8 cellular contexts compared by ENCODE assay signal in the genomic region with DNA sequence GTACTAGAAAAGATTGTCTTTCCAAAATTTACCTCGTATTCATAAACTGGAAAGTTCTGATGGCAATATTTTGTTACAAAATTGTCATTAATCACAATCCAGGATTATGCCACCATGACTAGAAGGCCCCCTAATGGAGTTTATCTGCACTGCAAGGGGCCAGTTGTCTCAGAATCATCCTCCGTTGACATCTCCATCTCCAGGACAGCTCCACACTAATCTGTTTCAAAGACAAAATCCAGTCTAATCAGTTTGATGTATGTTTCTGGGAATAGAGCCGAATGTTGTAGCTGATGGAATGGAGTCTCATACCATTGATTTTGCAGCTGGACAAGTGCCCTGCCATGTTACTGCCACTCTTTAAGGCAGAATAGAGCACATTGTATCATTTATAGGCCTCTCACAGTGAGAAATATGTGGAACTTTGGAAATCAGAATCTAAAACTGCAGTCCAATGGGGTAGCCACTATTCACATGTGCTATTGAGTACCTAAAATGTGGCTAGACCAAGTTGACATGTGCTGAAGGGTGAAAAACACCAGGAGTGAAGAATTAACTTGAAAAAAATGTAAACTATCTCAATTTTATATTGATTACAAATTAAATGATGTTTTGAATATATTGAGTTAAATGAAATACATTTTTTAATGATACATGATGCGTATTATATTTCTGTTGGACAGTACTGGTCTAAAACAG. TPM values are rescaled to one million over a fixed set of nuclear protein-coding genes. Genes with fewer than 3 reads are reported as not detected.
DNase-seq lines count a peak whose midpoint lies in the region; ATAC-seq and TF ChIP-seq lines count a peak whose summit lies in the region.

No MANE protein-coding gene starts in this region.

- WGBS in suprapubic skin, result 89% methylated on average over 4 of the region's 4 CpGs
- 100% methylated on average over 1 of the region's 4 CpGs; no CpG with 5 or more reads in 1 of the 2 donors for WGBS in neuronal stem cell (ENCODE audit: extremely low coverage in 2 of 2, insufficient read length in 2 of 2, insufficient replicate concordance in 1 of 2), 2 donors

- no peaks in the 10 kb centered on the region for H3K79me1 ChIP-seq in neuronal stem cell (ENCODE audit: low read depth, low read length)

- no peak overlapping the region for H2BK12ac ChIP-seq in neuronal stem cell (ENCODE audit: low read length)

- no peak overlapping the region for H3K4me3 ChIP-seq in cardiac muscle cell
- no peak overlapping the region for H3K4me3 ChIP-seq in SJCRH30
- H3K4me3 ChIP-seq in suprapubic skin, result no peak overlapping the region
- H3K4me3 ChIP-seq in neuronal stem cell (ENCODE audit: low read length in 2 of 2), result no peak overlapping the region

- H2AFZ ChIP-seq in neuronal stem cell (ENCODE audit: low read length), result no peak overlapping the region

- no peak overlapping the region for H3K14ac ChIP-seq in neuronal stem cell (ENCODE audit: low read length)

- H3K27me3 ChIP-seq in cardiac muscle cell (no peaks in the 10 kb centered on the region), SJCRH30 (no peaks in the 10 kb centered on the region), suprapubic skin (no peaks in the 10 kb centered on the region), neuronal stem cell (ENCODE audit: control insufficient read depth in 3 of 3, insufficient read depth in 3 of 3, low read depth in 1 of 3, low read length in 3 of 3) (no peaks in the 10 kb centered on the region)

- no peak for TF ChIP-seq EP300 in suprapubic skin (IDR thresholded peaks at IDR 0.05)

- DNase-seq in cardiac muscle cell (ENCODE audit: low read depth in 1 of 2, low spot score in 1 of 2) (no peak), Right ventricle myocardium superior (no peak), SJCRH30 (peak; percentile 18 to 53), fibroblast of peridontal ligament (ENCODE audit: extremely low read depth) (peak; percentile 28), suprapubic skin (ENCODE audit: low spot score in 2 of 2) (no peak), neuronal stem cell (ENCODE audit: low spot score) (no peak)

- intact Hi-C loops in Right ventricle myocardium superior (cut with DNase I), result no loop called here

- peak; percentile 60 for TF ChIP-seq CTCF in cardiac muscle cell (IDR thresholded peaks at IDR 0.05; ENCODE audit: low read depth, low read length)
- peak in 1 of 2 donors; percentile 37 for TF ChIP-seq CTCF in suprapubic skin (IDR thresholded peaks at IDR 0.05)

- H4K8ac ChIP-seq in neuronal stem cell (ENCODE audit: low read depth, low read length), result no peak overlapping the region

- H3K4me1 ChIP-seq in cardiac muscle cell (ENCODE audit: low read depth) (no peaks in the 10 kb centered on the region), SJCRH30 (peaks cover 12% of the 10 kb centered on the region), suprapubic skin (peaks cover 28% of the 10 kb centered on the region), neuronal stem cell (ENCODE audit: control insufficient read depth in 2 of 2, insufficient read depth in 1 of 2, low read depth in 1 of 2, low read length in 2 of 2) (peaks cover 0 to 2% of the 10 kb centered on the region in 2 donors)

- H3K9ac ChIP-seq in neuronal stem cell (ENCODE audit: low read depth, low read length, poor library complexity), result no peak overlapping the region

- H2AK5ac ChIP-seq in neuronal stem cell (ENCODE audit: low read depth, low read length), result no peak overlapping the region

- no peak overlapping the region for H2BK120ac ChIP-seq in neuronal stem cell (ENCODE audit: low read depth, low read length)

- H2BK5ac ChIP-seq in neuronal stem cell (ENCODE audit: low read length), result no peak overlapping the region

- H3K27ac ChIP-seq in cardiac muscle cell (no peak overlapping the region), SJCRH30 (no peak overlapping the region), suprapubic skin (peak overlapping the region; percentile 22), neuronal stem cell (replicated peaks; ENCODE audit: low read length) (no peak overlapping the region)

- H3K4me2 ChIP-seq in neuronal stem cell (ENCODE audit: insufficient read depth, low read length, poor library complexity, severe bottlenecking), result no peak overlapping the region

- TF ChIP-seq POLR2A in suprapubic skin (IDR thresholded peaks at IDR 0.05), result no peak

- no peaks in the 10 kb centered on the region for H3K36me3 ChIP-seq in cardiac muscle cell
- peaks cover 22% of the 10 kb centered on the region for H3K36me3 ChIP-seq in SJCRH30
- no peaks in the 10 kb centered on the region for H3K36me3 ChIP-seq in suprapubic skin
- no peaks in the 10 kb centered on the region for H3K36me3 ChIP-seq in neuronal stem cell (replicated peaks in 1 of 2; ENCODE audit: control insufficient read depth in 2 of 2, insufficient read depth in 2 of 2, low read length in 2 of 2)

- H3K4ac ChIP-seq in neuronal stem cell (ENCODE audit: low read length), result no peak overlapping the region

- no peak overlapping the region for H2BK15ac ChIP-seq in neuronal stem cell (ENCODE audit: low read length)

- H3K9me3 ChIP-seq in cardiac muscle cell (ENCODE audit: low read depth), result no peaks in the 10 kb centered on the region
- no peaks in the 10 kb centered on the region for H3K9me3 ChIP-seq in SJCRH30 (replicated peaks)
- no peaks in the 10 kb centered on the region for H3K9me3 ChIP-seq in suprapubic skin
- H3K9me3 ChIP-seq in neuronal stem cell (replicated peaks in 1 of 2; ENCODE audit: control insufficient read depth in 2 of 2, insufficient read depth in 1 of 2, low read depth in 1 of 2, low read length in 2 of 2), result no peaks in the 10 kb centered on the region

- ATAC-seq in Right ventricle myocardium superior (ENCODE audit: poor library complexity) (no peak), HG02571 (IDR thresholded peaks at IDR 0.05; ENCODE audit: unreplicated experiment) (no peak), GM21737 (IDR thresholded peaks at IDR 0.05; ENCODE audit: unreplicated experiment) (no peak)

- H3K23ac ChIP-seq in neuronal stem cell (ENCODE audit: low read depth, low read length, poor library complexity), result no peak overlapping the region

- no peak overlapping the region for H3K18ac ChIP-seq in neuronal stem cell (ENCODE audit: low read length)

- H4K91ac ChIP-seq in neuronal stem cell (ENCODE audit: low read depth, low read length, poor library complexity), result no peak overlapping the region

RNA-seq across cellular contexts. Expression of a gene that starts 38.3 kb away (rescaled TPM):
- total RNA-seq in cardiac muscle cell, result 58.7 and 113 TPM in 2 replicates
- 317 and 390 TPM in 2 replicates for polyA plus RNA-seq in cardiac muscle cell
- total RNA-seq in Right ventricle myocardium superior, result 634 TPM
- 164 and 165 TPM in 2 replicates for total RNA-seq in SJCRH30 (2014; rRNA removed; shearing (Covaris generic))
- 100 to 1,000 TPM; 116 to 218 (median 149) TPM for total RNA-seq in suprapubic skin
- 280 TPM for polyA plus RNA-seq in neuronal stem cell (2013, experiment 1 of 2)
- polyA plus RNA-seq in neuronal stem cell (2013, experiment 2 of 2), result 289 TPM

Comparison
In these comparisons a context has a peak if more than half of its experiments do, and no peak if none do; other contexts are left out.
1. DNase-seq: peak in SJCRH30 (2 of 2) and fibroblast of peridontal ligament (single experiment); none in cardiac muscle cell (0 of 2), Right ventricle myocardium superior (single experiment), suprapubic skin (0 of 2) and neuronal stem cell (single experiment).